In the genomic region with DNA sequence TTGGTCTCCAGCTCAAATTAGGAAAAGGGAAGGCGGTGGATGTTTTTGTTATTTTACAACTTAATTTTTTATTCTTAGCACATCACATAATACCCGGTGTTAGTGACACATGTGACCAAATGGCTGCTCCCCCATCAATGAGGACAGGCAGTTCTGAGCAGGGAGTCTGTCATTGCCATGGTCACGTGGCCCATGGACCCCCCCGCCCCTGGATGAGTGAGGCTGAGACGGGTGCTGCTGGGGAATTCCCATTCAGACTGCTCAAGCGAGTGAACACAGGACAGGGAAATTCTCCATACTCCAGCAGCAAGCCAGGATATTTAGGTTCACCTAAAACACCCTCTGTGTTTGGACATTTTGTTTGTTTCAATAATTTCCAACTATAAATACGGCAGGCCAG, we compare ENCODE assay signal across 23 cellular contexts. TPM values are rescaled to one million over a fixed set of nuclear protein-coding genes. Genes with fewer than 3 reads are reported as not detected.
DNase-seq lines count a peak whose midpoint lies in the region; ATAC-seq and TF ChIP-seq lines count a peak whose summit lies in the region.
"Had no signal": no experiment of that assay in that cellular context is flagged by ENCODE, and none has a peak within 500 bp of the region (broad histone marks: within the 10 kb centered on the region; RNA-seq: fewer than 3 reads in every experiment).

No MANE protein-coding gene starts in this region.

- H3K27me3 Mint-ChIP-seq in WTC11 (ENCODE audit: low read depth): no peaks in the 10 kb centered on the region

- no peak for ATAC-seq in WTC11
- ATAC-seq: heart left ventricle, PC-3 had no signal

- peaks cover 5% of the 10 kb centered on the region; the same call in 1 of the 2 replicates for H3K9me3 Mint-ChIP-seq in WTC11

- CTCF ChIA-PET in WTC11 (lab: Charles Lee): no interaction called here

- H3K27ac Mint-ChIP-seq in WTC11: no peak overlapping the region
- H3K27ac Mint-ChIP-seq: CD8-positive, alpha-beta memory T cell; immature natural killer cell; stimulated activated naive B cell treated with anti-CD40 and anti-IgM and Interleukin-4, amounts not matched to agents 10 μg/mL and 1 μg/mL and 100 μg/mL, for 72 hours had no signal

- peaks cover 16% of the 10 kb centered on the region for H3K4me1 Mint-ChIP-seq in WTC11
- H3K4me1 Mint-ChIP-seq: CD8-positive, alpha-beta memory T cell; immature natural killer cell had no signal

- DNase-seq in NCI-H526 (lab: John Stamatoyannopoulos, UW) (peak; percentile 15 to 56), NCI-H526 treated with DMSO at 0.1 percent for 48 hours (lab: John Stamatoyannopoulos, UW) (no peak), WTC11 (ENCODE audit: low spot score) (peak; percentile 16), hypothalamus (lab: John Stamatoyannopoulos, UW) (peak in 33 of 51 donors; percentile 1 to 75 (median 38)), nucleus accumbens (lab: John Stamatoyannopoulos, UW) (peak in 40 of 56 donors; percentile 1 to 84 (median 38)), NCI-H146 treated with DMSO at 0.1 percent for 48 hours (lab: John Stamatoyannopoulos, UW; ENCODE audit: unreplicated experiment) (no peak), NCI-H774 (lab: John Stamatoyannopoulos, UW) (no peak)
- DNase-seq in stimulated activated CD4-positive, alpha-beta T cell treated with anti-CD3 and anti-CD28 coated beads, Interleukin-4, amount 100 ng/mL, for 24 hours: no peak
- DNase-seq: activated effector memory CD4-positive, alpha-beta T cell treated with Interleukin-2 at 50 U/mL for 16 hours; adrenal gland; AML-193; CD8-positive, alpha-beta memory T cell; dermis blood vessel endothelial cell; DMS53; GF-D8; heart left ventricle; immature natural killer cell; KBM-7; NCI-H1694; PC-3; SIG-M5; stimulated activated CD4-positive, alpha-beta T cell treated with anti-CD3 and anti-CD28 coated beads, Interleukin-2, amount 100 ng/mL, for 24 hours had no signal

- no peak for TF ChIP-seq CTCF in WTC11 (IDR thresholded peaks at IDR 0.05)

- H3K4me3 Mint-ChIP-seq in WTC11: no peak overlapping the region
- H3K4me3 Mint-ChIP-seq: CD8-positive, alpha-beta memory T cell; immature natural killer cell; stimulated activated naive B cell treated with anti-CD40 and anti-IgM and Interleukin-4, amounts not matched to agents 10 μg/mL and 1 μg/mL and 100 μg/mL, for 72 hours had no signal

- no peaks in the 10 kb centered on the region for H3K36me3 Mint-ChIP-seq in WTC11
- H3K36me3 Mint-ChIP-seq: immature natural killer cell; stimulated activated naive B cell treated with anti-CD40 and anti-IgM and Interleukin-4, amounts not matched to agents 10 μg/mL and 1 μg/mL and 100 μg/mL, for 72 hours had no signal

- POLR2A ChIA-PET in WTC11 (lab: Charles Lee): no interaction called here

TF ChIP-seq in WTC11, 78 proteins besides CTCF, POLR2A, EP300 and RAD21:
- TF ChIP-seq USF1 (CRISPR knock-in tag; IDR thresholded peaks at IDR 0.05) (peak; percentile 63; the same call in 1 of the 2 replicates), ZNF263 (CRISPR knock-in tag; IDR thresholded peaks at IDR 0.05; ENCODE audit: low read depth) (no peak)
- TF ChIP-seq, protein P1, sequence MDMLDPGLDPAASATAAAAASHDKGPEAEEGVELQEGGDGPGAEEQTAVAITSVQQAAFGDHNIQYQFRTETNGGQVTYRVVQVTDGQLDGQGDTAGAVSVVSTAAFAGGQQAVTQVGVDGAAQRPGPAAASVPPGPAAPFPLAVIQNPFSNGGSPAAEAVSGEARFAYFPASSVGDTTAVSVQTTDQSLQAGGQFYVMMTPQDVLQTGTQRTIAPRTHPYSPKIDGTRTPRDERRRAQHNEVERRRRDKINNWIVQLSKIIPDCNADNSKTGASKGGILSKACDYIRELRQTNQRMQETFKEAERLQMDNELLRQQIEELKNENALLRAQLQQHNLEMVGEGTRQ (CRISPR knock-in tag; IDR thresholded peaks at IDR 0.05): peak; percentile 77

RNA-seq across cellular contexts. Expression of gene SLC35B4, which starts 34.7 kb away (rescaled TPM):
- 31.5 to 35.5 TPM (median 32.6 TPM) in 3 replicates for total RNA-seq in WTC11 (2021)

Comparison
In these comparisons a context has a peak if more than half of its experiments do, and no peak if none do; other contexts are left out.
1. DNase-seq: peak in NCI-H526 (2 of 2), WTC11 (single experiment), hypothalamus (33 of 51) and nucleus accumbens (40 of 56); none in NCI-H526 treated with DMSO at 0.1 percent for 48 hours (single experiment), NCI-H146 treated with DMSO at 0.1 percent for 48 hours (single experiment), stimulated activated CD4-positive, alpha-beta T cell treated with anti-CD3 and anti-CD28 coated beads, Interleukin-4, amount 100 ng/mL, for 24 hours (single experiment) and NCI-H774 (single experiment).